Comparison of ENCODE assay signal across 8 cellular contexts in genomic region chr14:61321385-61322010, GRCh38. TPM values are rescaled to one million over a fixed set of nuclear protein-coding genes. Genes with fewer than 3 reads are reported as not detected.
A peak's percentile ranks its signal among the peaks of the same experiment; 100 is the strongest.
DNase-seq lines count a peak whose midpoint lies in the region; ATAC-seq, FAIRE-seq and TF ChIP-seq lines count a peak whose summit lies in the region.

Gene PRKCH, plus strand, starts transcription at chr14:61321579. Its CDS starts 523 bp downstream, at chr14:61322102.

- no peak for TF ChIP-seq EP300 in K562 (IDR thresholded peaks at IDR 0.05; ENCODE audit: low read length)

- H3K4me1 ChIP-seq in Loucy (ENCODE audit: insufficient read depth, low read length, poor library complexity, severe bottlenecking) (peaks cover 44% of the 10 kb centered on the region), K562 (replicated peaks in 1 of 2; ENCODE audit: control insufficient read depth in 2 of 2, insufficient read depth in 2 of 2, low read length in 2 of 2) (peaks cover 0 to 19% of the 10 kb centered on the region in 2 experiments; a peak in 3 of 5 replicates), iPS-15b (ENCODE audit: control insufficient read depth, insufficient read depth, low read length) (peaks cover 10% of the 10 kb centered on the region)

- 7% methylated on average over 16 of the region's 66 CpGs for WGBS in K562 (ENCODE audit: insufficient coverage, low coverage, missing lambda C conversion rate)

- peak within 1 kb of the TSS; percentile 72; the same call in 1 of the 2 replicates for H2AFZ ChIP-seq in Loucy (ENCODE audit: low read length)
- peak within 1 kb of the TSS; percentile 80 for H2AFZ ChIP-seq in K562 (ENCODE audit: low read depth, low read length)

- H3K9me3 ChIP-seq in Loucy (ENCODE audit: insufficient read depth, low read depth, low read length) (peaks cover 8% of the 10 kb centered on the region), K562 (replicated peaks; ENCODE audit: control insufficient read depth, insufficient read depth, low read depth, low read length) (no peaks in the 10 kb centered on the region), iPS-15b (ENCODE audit: control insufficient read depth, insufficient read depth, low read length) (no peaks in the 10 kb centered on the region)

- in situ Hi-C loops in K562 (cut with MboI), result no loop called here

- BruUV-seq in K562 (replicated peaks; lab: Mats Ljungman, UMichigan), result no TSS peak

- POLR2A ChIA-PET in K562 (lab: Yijun Ruan, JAX), result no interaction called here

- H3F3A ChIP-seq in Loucy (ENCODE audit: low read depth), result no peaks in the 10 kb centered on the region; the same call in 1 of the 2 replicates

- TF ChIP-seq POLR2A in K562 (conservative IDR thresholded peaks at IDR 0.05) (no peak), H54 (IDR thresholded peaks at IDR 0.05; ENCODE audit: low read depth, low read length) (no peak)

- peak within 1 kb of the TSS in 1 of 2 donors; percentile 97 for H3K4me3 Mint-ChIP-seq in CD14-positive monocyte

- CTCF ChIA-PET in K562 (lab: Yijun Ruan, JAX; ENCODE audit: low intra/inter-chr PET ratio), result no interaction called here

- peak in 1 of 2 experiments; percentile 30; a peak in 2 of 4 replicates for TF ChIP-seq RAD21 in K562 (CRISPR knock-in tag; conservative IDR thresholded peaks at IDR 0.05 in 1 of 2, IDR thresholded peaks at IDR 0.05 in 1 of 2)

- H3K36me3 ChIP-seq in Loucy (ENCODE audit: insufficient read depth, low read length) (no peaks in the 10 kb centered on the region; the same call in 1 of the 2 replicates), K562 (ENCODE audit: control insufficient read depth, insufficient read depth, low read length) (no peaks in the 10 kb centered on the region), iPS-15b (ENCODE audit: control insufficient read depth, insufficient read depth, low read length) (no peaks in the 10 kb centered on the region)

- DNase-seq in CD14-positive monocyte (ENCODE audit: low spot score) (peak; percentile 79), T1000 (lab: John Stamatoyannopoulos, UW) (peak; percentile 43), K562 (ENCODE audit: extremely low read depth in 1 of 4, low spot score in 3 of 4) (peak; percentile 63 to 74 (median 66)), H54 (ENCODE audit: insufficient read length, low spot score) (no peak)

- peaks cover 0 to 4% (median 0%) of the 10 kb centered on the region in 7 donors for H3K9me3 Mint-ChIP-seq in CD14-positive monocyte

- H3K27ac Mint-ChIP-seq in CD14-positive monocyte, result peak within 1 kb of the TSS in 4 of 7 donors; percentile 51 to 84 (median 68)

- no peak for FAIRE-seq in K562 (lab: Jason Lieb, UNC)
- FAIRE-seq in H54 (lab: Jason Lieb, UNC), result no peak

- H3K27me3 Mint-ChIP-seq in CD14-positive monocyte (ENCODE audit: low read depth in 3 of 3), result peaks cover 10 to 17% (median 16%) of the 10 kb centered on the region in 3 donors

- H3K79me2 ChIP-seq in Loucy (ENCODE audit: insufficient read depth, low read length) (peaks cover 61% of the 10 kb centered on the region), K562 (ENCODE audit: control insufficient read depth, insufficient read depth, low read length) (no peaks in the 10 kb centered on the region; the same call in 2 of the 3 replicates)

- peak; percentile 62 for ATAC-seq in GM21360 (IDR thresholded peaks at IDR 0.05; ENCODE audit: unreplicated experiment)
- peak; percentile 90 for ATAC-seq in K562

- peaks cover 23% of the 10 kb centered on the region for H3K4me1 Mint-ChIP-seq in CD14-positive monocyte

- no peaks in the 10 kb centered on the region for H3K9me2 ChIP-seq in Loucy (replicated peaks; ENCODE audit: low read depth, low read length)

- peak within 1 kb of the TSS; percentile 98 for H3K4me2 ChIP-seq in Loucy (ENCODE audit: low read depth, low read length, poor library complexity, severe bottlenecking)
- H3K4me2 ChIP-seq in K562 (ENCODE audit: insufficient read depth, low read length), result peak within 1 kb of the TSS; percentile 68

- H3K4me3 ChIP-seq in Loucy (ENCODE audit: low read length, poor library complexity, severe bottlenecking) (peak within 1 kb of the TSS; percentile 88), K562 (peak within 1 kb of the TSS; percentile 49), iPS-15b (ENCODE audit: low read depth, low read length) (peak within 1 kb of the TSS; percentile 72), skin epidermis (peak within 1 kb of the TSS; percentile 56 to 88 (median 79))

- H3K27ac ChIP-seq in K562 (ENCODE audit: extremely low read depth, low read depth, low read length), result peak within 1 kb of the TSS; percentile 41; the same call in 2 of the 3 replicates
- peak within 1 kb of the TSS; percentile 62 to 98 (median 91) for H3K27ac ChIP-seq in skin epidermis

- intact Hi-C loops in CD14-positive monocyte (cut with micrococcal nuclease) (loop anchor here in 1 of 2 donors (5.0 kb wide), 1 partner anchor 116 kb away; no protein-coding TSS in a partner anchor), K562 (cut with micrococcal nuclease) (no loop called here)

- H4K20me1 ChIP-seq in Loucy (ENCODE audit: insufficient read depth, low read length, poor library complexity, severe bottlenecking) (peaks cover 31% of the 10 kb centered on the region), K562 (replicated peaks; ENCODE audit: control insufficient read depth, insufficient read depth, low read length) (no peaks in the 10 kb centered on the region)

- H3K9ac ChIP-seq in Loucy (ENCODE audit: low read depth, low read length, poor library complexity, severe bottlenecking) (peak within 1 kb of the TSS; percentile 84), K562 (ENCODE audit: insufficient read depth in 1 of 2, low read depth in 2 of 2, low read length in 2 of 2) (peak within 1 kb of the TSS; percentile 30 to 87; a peak in 3 of 4 replicates), iPS-15b (ENCODE audit: low read depth, low read length) (peak within 1 kb of the TSS; percentile 28)

- no peaks in the 10 kb centered on the region for H3K9me1 ChIP-seq in K562 (ENCODE audit: control insufficient read depth, insufficient read depth, low read length)

- no peaks in the 10 kb centered on the region for H3K27me3 ChIP-seq in Loucy (ENCODE audit: insufficient read depth, low read length, poor library complexity, severe bottlenecking)
- no peaks in the 10 kb centered on the region for H3K27me3 ChIP-seq in K562 (ENCODE audit: control insufficient read depth in 2 of 2, insufficient read depth in 2 of 2, low read length in 2 of 2)
- peaks cover 37% of the 10 kb centered on the region for H3K27me3 ChIP-seq in iPS-15b (ENCODE audit: control insufficient read depth, insufficient read depth, low read length)

- peaks cover 0 to 11% of the 10 kb centered on the region in 2 donors for H3K36me3 Mint-ChIP-seq in CD14-positive monocyte

- TF ChIP-seq CTCF in CD14-positive monocyte (IDR thresholded peaks at IDR 0.05), result peak; percentile 34
- peak; percentile 42 for TF ChIP-seq CTCF in Loucy (conservative IDR thresholded peaks at IDR 0.05; ENCODE audit: low read length)
- TF ChIP-seq CTCF in K562 (IDR thresholded peaks at IDR 0.05 in 2 of 3, conservative IDR thresholded peaks at IDR 0.05 in 1 of 3; ENCODE audit: insufficient read depth in 2 of 3, low read depth in 1 of 3, low read length in 3 of 3), result peak in 2 of 3 experiments; percentile 16 to 29; a peak in 2 of 6 replicates

TF ChIP-seq in K562, 482 proteins besides CTCF, POLR2A, EP300 and RAD21 (continues in another document):
- no peak for TF ChIP-seq ZBTB9 (CRISPR knock-in tag; IDR thresholded peaks at IDR 0.05)
- TF ChIP-seq HDAC1 (IDR thresholded peaks at IDR 0.05), result no peak
- no peak for TF ChIP-seq ZFP91 (CRISPR knock-in tag; IDR thresholded peaks at IDR 0.05)
- no peak for TF ChIP-seq GATA2 (CRISPR knock-in tag; IDR thresholded peaks at IDR 0.05)
- no peak for TF ChIP-seq ZNF780A (CRISPR knock-in tag; IDR thresholded peaks at IDR 0.05)

RNA-seq across cellular contexts. Expression of gene PRKCH, which starts in this region (rescaled TPM):
- polyA plus RNA-seq in CD14-positive monocyte, result 1 to 10 TPM; 3.6 to 5.4 TPM
- total RNA-seq in K562 (2011; cell fraction: chromatin; rRNA removed; ENCODE audit: low replicate concordance), result 8.7 and 13.2 TPM in 2 replicates
- total RNA-seq in K562 (2011; cell fraction: nucleolus; rRNA removed), result 3.2 and 3.5 TPM in 2 replicates
- total RNA-seq in K562 (2011; cell fraction: nucleoplasm; rRNA removed), result 7.8 and 8.9 TPM in 2 replicates
- total RNA-seq in K562 (2014; rRNA removed), result 4.0 and 9.9 TPM in 2 replicates
- total RNA-seq in K562 (2014; rRNA removed; fragmentation: Illumina TruSeq; extraction: Trizol), result 4.1 and 4.3 TPM in 2 replicates
- 3.8 and 4.0 TPM in 2 replicates for total RNA-seq in K562 (2015; rRNA removed; fragmentation: Illumina TruSeq; extraction: Trizol)
- 4.0 and 5.6 TPM in 2 replicates for total RNA-seq in K562 (2021)
- polyA plus RNA-seq in K562 (2011; rRNA removed), result 0.83 and 2.7 TPM in 2 replicates
- polyA plus RNA-seq in K562 (2011; cell fraction: cytosol; rRNA removed), result 0.62 and 4.8 TPM in 2 replicates
- polyA plus RNA-seq in K562 (2011; cell fraction: nucleus; rRNA removed), result 0.81 and 4.7 TPM in 2 replicates
- polyA plus RNA-seq in K562 (2012), result 2.0 and 5.2 TPM in 2 replicates
- polyA plus RNA-seq in K562 (2014; fragmentation: Illumina TruSeq; extraction: Trizol), result 4.1 and 4.3 TPM in 2 replicates
- polyA plus RNA-seq in K562 (2014; fragmentation: Nextera tagmentation; extraction: Ambion mirVana), result 1 to 10 TPM in 1 of 2 experiments, under 1 TPM in 1; 0.61 to 1.1 TPM
- polyA plus RNA-seq in K562 (2014; rRNA removed), result 2.7 and 4.4 TPM in 2 replicates
- 3.0 and 6.1 TPM in 2 replicates for polyA minus RNA-seq in K562 (2011; rRNA and poly(A)+ RNA removed)
- 10.4 TPM in 1 of 2 replicates, not detected in the other for polyA minus RNA-seq in K562 (2011; cell fraction: cytosol; rRNA and poly(A)+ RNA removed)
- polyA minus RNA-seq in K562 (2011; cell fraction: nucleus; rRNA and poly(A)+ RNA removed), result 0.33 and 2.4 TPM in 2 replicates

Comparison
In these comparisons a context has a peak if more than half of its experiments do, and no peak if none do; other contexts are left out.
1. H3K9ac ChIP-seq: peak in every context shown above with its lines; median percentile 84 in Loucy; 58 in K562; 28 in iPS-15b.